ENCODE assay signal across 16 cellular contexts in genomic region chr17:61384384-61385090, GRCh38. TPM values are rescaled to one million over a fixed set of nuclear protein-coding genes. Genes with fewer than 3 reads are reported as not detected.
"Had no signal": no experiment of that assay in that cellular context is flagged by ENCODE, and none has a peak within 500 bp of the region (broad histone marks: within the 10 kb centered on the region; RNA-seq: fewer than 3 reads in every experiment).

No MANE protein-coding gene starts in this region.

- H3K4me3 Mint-ChIP-seq: activated CD4-positive, alpha-beta T cell treated with anti-CD3 and anti-CD28 coated beads, Interleukin-2, amount 10 ng/mL, durations not matched to agents 24 days and 14 days; activated naive CD4-positive, alpha-beta T cell treated with anti-CD3 and anti-CD28 coated beads, Interleukin-2, amount 50 U/mL, for 24 hours; activated T-helper 17 cell treated with anti-CD3 and anti-CD28 coated beads, Interleukin-2, amount 50 U/mL, for 72 hours; effector memory CD8-positive, alpha-beta T cell; memory B cell; nephron progenitor cell; T-helper 1 cell treated with Interleukin-12 subunit alpha and Interleukin-12 subunit beta and Interleukin-4 antibody, amounts not matched to agents 30 μg/mL and 1 μg/mL, for 36 hours; WTC11 had no signal

- H3K27ac ChIP-seq: body of pancreas, pancreas, thyroid gland, vagina had no signal

- H3K36me3 ChIP-seq: pancreas, thyroid gland, vagina had no signal

- H3K4me1 Mint-ChIP-seq: activated CD4-positive, alpha-beta T cell treated with anti-CD3 and anti-CD28 coated beads, Interleukin-2, amount 10 ng/mL, durations not matched to agents 24 days and 14 days; memory B cell had no signal

- H3K27ac Mint-ChIP-seq: activated CD4-positive, alpha-beta T cell treated with anti-CD3 and anti-CD28 coated beads, Interleukin-2, amount 10 ng/mL, durations not matched to agents 24 days and 14 days; activated naive CD4-positive, alpha-beta T cell treated with anti-CD3 and anti-CD28 coated beads, Interleukin-2, amount 50 U/mL, for 24 hours; activated T-helper 17 cell treated with anti-CD3 and anti-CD28 coated beads, Interleukin-2, amount 50 U/mL, for 72 hours; effector memory CD8-positive, alpha-beta T cell; memory B cell; T-helper 1 cell treated with Interleukin-12 subunit alpha and Interleukin-12 subunit beta and Interleukin-4 antibody, amounts not matched to agents 30 μg/mL and 1 μg/mL, for 36 hours had no signal

- DNase-seq: activated CD4-positive, alpha-beta T cell treated with anti-CD3 and anti-CD28 coated beads, Interleukin-2, amount 10 ng/mL, durations not matched to agents 24 days and 14 days; activated CD8-positive, alpha-beta memory T cell treated with anti-CD3 and anti-CD28 coated beads for 24 hours; activated T-cell treated with anti-CD3 and anti-CD28 coated beads for 4 hours; amniotic stem cell; body of pancreas; effector memory CD8-positive, alpha-beta T cell; left colon; nephron progenitor cell; thyroid gland had no signal

- H3K9me3 Mint-ChIP-seq: activated CD4-positive, alpha-beta T cell treated with anti-CD3 and anti-CD28 coated beads, Interleukin-2, amount 10 ng/mL, durations not matched to agents 24 days and 14 days; activated naive CD4-positive, alpha-beta T cell treated with anti-CD3 and anti-CD28 coated beads, Interleukin-2, amount 50 U/mL, for 24 hours; activated T-helper 17 cell treated with anti-CD3 and anti-CD28 coated beads, Interleukin-2, amount 50 U/mL, for 72 hours; effector memory CD8-positive, alpha-beta T cell; memory B cell; nephron progenitor cell; T-helper 1 cell treated with Interleukin-12 subunit alpha and Interleukin-12 subunit beta and Interleukin-4 antibody, amounts not matched to agents 30 μg/mL and 1 μg/mL, for 36 hours; WTC11 had no signal

- H3K9me3 ChIP-seq: body of pancreas, pancreas, thyroid gland, vagina had no signal

- H3K36me3 Mint-ChIP-seq: WTC11 had no signal

- ATAC-seq: activated T-helper 17 cell treated with anti-CD3 and anti-CD28 coated beads, Interleukin-2, amount 50 U/mL, for 72 hours; effector memory CD8-positive, alpha-beta T cell; left colon; WTC11 had no signal

- H3K4me3 ChIP-seq: body of pancreas, pancreas, thyroid gland, vagina had no signal

- H3K27me3 ChIP-seq: body of pancreas, pancreas, thyroid gland, vagina had no signal

- H3K27me3 Mint-ChIP-seq: activated CD4-positive, alpha-beta T cell treated with anti-CD3 and anti-CD28 coated beads, Interleukin-2, amount 10 ng/mL, durations not matched to agents 24 days and 14 days; activated T-helper 17 cell treated with anti-CD3 and anti-CD28 coated beads, Interleukin-2, amount 50 U/mL, for 72 hours; effector memory CD8-positive, alpha-beta T cell had no signal

RNA-seq across cellular contexts. Expression of gene TBX2, which starts 15.1 kb away (rescaled TPM):
- total RNA-seq: activated CD4-positive, alpha-beta T cell treated with anti-CD3 and anti-CD28 coated beads, Interleukin-2, amount 10 ng/mL, durations not matched to agents 24 days and 14 days; activated T-helper 17 cell treated with anti-CD3 and anti-CD28 coated beads, Interleukin-2, amount 50 U/mL, for 72 hours had no signal
